14 cellular contexts compared by ENCODE assay signal in the genomic region with DNA sequence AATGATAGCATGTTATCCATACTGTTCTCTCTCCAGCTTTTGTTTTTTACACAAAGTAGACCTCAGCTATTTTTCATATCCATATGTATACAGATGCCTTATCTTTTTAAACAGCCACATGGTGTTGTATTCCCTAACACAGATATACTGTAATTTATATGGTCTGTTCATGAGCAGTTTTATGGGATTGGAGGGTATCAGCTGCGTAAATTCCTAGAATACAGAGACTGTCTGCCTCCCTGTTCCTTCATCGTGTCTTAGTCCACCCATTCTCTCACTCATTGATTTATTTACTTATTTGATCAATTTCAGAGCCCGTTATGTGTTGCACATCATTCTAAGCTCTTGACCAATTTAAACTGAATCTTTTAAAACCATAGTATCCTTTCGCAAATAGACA.
A peak's percentile ranks its signal among the peaks of the same experiment; 100 is the strongest.
DNase-seq lines count a peak whose midpoint lies in the region; ATAC-seq and TF ChIP-seq lines count a peak whose summit lies in the region.
"Had no signal": no experiment of that assay in that cellular context is flagged by ENCODE, and none has a peak within 500 bp of the region (broad histone marks: within the 10 kb centered on the region; RNA-seq: fewer than 3 reads in every experiment).

No MANE protein-coding gene starts in this region.

- no peaks in the 10 kb centered on the region for H3K4me1 Mint-ChIP-seq in stimulated activated naive B cell treated with anti-CD40 and anti-IgM and Interleukin-4, amounts not matched to agents 10 μg/mL and 1 μg/mL and 100 μg/mL, for 72 hours
- H3K4me1 Mint-ChIP-seq: H9 had no signal

- POLR2A ChIA-PET in HCT116 (lab: Charles Lee) (no interaction called here), PC-3 (lab: Charles Lee; ENCODE audit: unreplicated experiment) (interaction anchor here (0.6 to 0.7 kb wide), 3 partner anchors 80 to 178 kb away, joined by 5 to 29 read pairs (median 9); no protein-coding TSS in a partner anchor)

- H3K36me3 Mint-ChIP-seq in stimulated activated naive B cell treated with anti-CD40 and anti-IgM and Interleukin-4, amounts not matched to agents 10 μg/mL and 1 μg/mL and 100 μg/mL, for 72 hours = no peaks in the 10 kb centered on the region
- H3K36me3 Mint-ChIP-seq: CD4-positive, alpha-beta memory T cell had no signal

- no peak for TF ChIP-seq CTCF in HCT116 (IDR thresholded peaks at IDR 0.05 in 2 of 3, conservative IDR thresholded peaks at IDR 0.05 in 1 of 3; ENCODE audit: borderline replicate concordance in 1 of 3, insufficient read depth in 1 of 3, low read depth in 2 of 3, low read length in 2 of 3)
- no peak for TF ChIP-seq CTCF in PC-3 (conservative IDR thresholded peaks at IDR 0.05; ENCODE audit: low read depth, low read length)
- TF ChIP-seq CTCF in fibroblast of villous mesenchyme (IDR thresholded peaks at IDR 0.05; ENCODE audit: insufficient read depth, low read depth, low read length) = no peak
- no peak for TF ChIP-seq CTCF in transverse colon (IDR thresholded peaks at IDR 0.05)

- CTCF ChIA-PET in HCT116 (lab: Charles Lee) (no interaction called here), PC-3 (lab: Charles Lee) (no interaction called here)

- no peak overlapping the region for H3K27ac ChIP-seq in HCT116 (ENCODE audit: low read depth, low read length)
- H3K27ac ChIP-seq in PC-3 (ENCODE audit: low read length) = 0 out of 2 replicates have a peak overlapping the region, but pooled peaks have one; percentile 14
- H3K27ac ChIP-seq in transverse colon = peak overlapping the region; percentile 27 to 71 (median 66)

- RAD21 ChIA-PET in HCT116 (lab: Charles Lee; ENCODE audit: low non-redundant PET in 1 of 2, low total read pairs in 2 of 2, uncharacterized antibody in 2 of 2, unreplicated experiment in 2 of 2) = no interaction called here

- WGBS in transverse colon (ENCODE audit: low coverage in 1 of 2), 2 donors = 38 to 53% methylated on average over 4 of the region's 4 CpGs

- in situ Hi-C loops in transverse colon (cut with MboI; ENCODE audit: low pct_ligation_motif_present in 1 of 4, low pct_unique_long_range_greater_than_20kb in 1 of 4, low sequenced_read_pairs in 3 of 4) = no loop called here

- 0 out of 4 replicates have a peak overlapping the region, but pooled peaks of 1 of the 2 experiments have one; percentile 24 for H3K4me3 ChIP-seq in HCT116 (replicated peaks in 1 of 2; ENCODE audit: low read depth in 1 of 2, low read length in 2 of 2)
- no peak overlapping the region for H3K4me3 ChIP-seq in PC-3 (ENCODE audit: low read length)
- H3K4me3 ChIP-seq in fibroblast of villous mesenchyme (ENCODE audit: low read depth, low read length) = no peak overlapping the region
- H3K4me3 ChIP-seq in transverse colon = no peak overlapping the region
- H3K4me3 ChIP-seq: GM23338 had no signal

- no peak for ATAC-seq in HCT116
- ATAC-seq in PC-3 = no peak
- no peak for ATAC-seq in stimulated activated naive B cell treated with anti-CD40 and anti-IgM and Interleukin-4, amounts not matched to agents 10 μg/mL and 1 μg/mL and 100 μg/mL, for 72 hours (replicated peaks)
- ATAC-seq: GM23338 had no signal

- no peak for DNase-seq in HCT116 (ENCODE audit: low read depth, low spot score)
- DNase-seq in PC-3 = no peak
- DNase-seq in fibroblast of villous mesenchyme (ENCODE audit: low read depth) = peak; percentile 62
- DNase-seq in transverse colon = no peak
- DNase-seq in posterior cingulate gyrus = no peak
- no peak for DNase-seq in stimulated activated naive B cell treated with anti-CD40 and anti-IgM and Interleukin-4, amounts not matched to agents 10 μg/mL and 1 μg/mL and 100 μg/mL, for 72 hours
- DNase-seq in cortex of kidney (lab: John Stamatoyannopoulos, UW) = no peak
- DNase-seq: C1 segment of cervical spinal cord; CD4-positive, alpha-beta memory T cell; COR-L47; DMS153; DND-41; H9 had no signal

- H3K79me2 ChIP-seq in HCT116 (ENCODE audit: insufficient read depth, low read length) (no peaks in the 10 kb centered on the region), PC-3 (ENCODE audit: low read length) (no peaks in the 10 kb centered on the region)

- H3K27ac Mint-ChIP-seq in stimulated activated naive B cell treated with anti-CD40 and anti-IgM and Interleukin-4, amounts not matched to agents 10 μg/mL and 1 μg/mL and 100 μg/mL, for 72 hours = no peak overlapping the region
- H3K27ac Mint-ChIP-seq: CD4-positive, alpha-beta memory T cell; GM23338; H9 had no signal

- intact Hi-C loops in HCT116 (cut with micrococcal nuclease) = no loop called here
- intact Hi-C loops in PC-3 (cut with micrococcal nuclease) = loop anchor here (1.0 to 10.0 kb wide), 4 partner anchors 27 to 315 kb away; no protein-coding TSS in a partner anchor
- intact Hi-C loops in transverse colon (cut with DNase I; ENCODE audit: low total_unique reads) = no loop called here
- intact Hi-C loops in posterior cingulate gyrus (cut with DNase I) = no loop called here

- peaks cover 9 to 15% of the 10 kb centered on the region in 2 experiments for H3K4me1 ChIP-seq in HCT116 (ENCODE audit: control insufficient read depth in 1 of 2, insufficient read depth in 2 of 2, low read length in 2 of 2)
- H3K4me1 ChIP-seq in PC-3 (ENCODE audit: insufficient read depth, low read length) = peaks cover 16% of the 10 kb centered on the region
- peaks cover 0 to 24% (median 12%) of the 10 kb centered on the region in 4 donors for H3K4me1 ChIP-seq in transverse colon

- H3K36me3 ChIP-seq in HCT116 (ENCODE audit: control insufficient read depth in 1 of 2, insufficient read depth in 2 of 2, low read length in 2 of 2) = no peaks in the 10 kb centered on the region
- H3K36me3 ChIP-seq in PC-3 (ENCODE audit: low read depth, low read length) = no peaks in the 10 kb centered on the region
- no peaks in the 10 kb centered on the region for H3K36me3 ChIP-seq in transverse colon

- no TSS peak for BruUV-seq in HCT116 (replicated peaks; lab: Mats Ljungman, UMichigan)
- BruUV-seq in PC-3 (replicated peaks; lab: Mats Ljungman, UMichigan) = no TSS peak

- no peak for TF ChIP-seq RAD21 in HCT116 (IDR thresholded peaks at IDR 0.05; ENCODE audit: low read depth)

- TF ChIP-seq POLR2A in HCT116 (IDR thresholded peaks at IDR 0.05; ENCODE audit: borderline replicate concordance, extremely low read depth, insufficient read depth, insufficient read length) (no peak), transverse colon (IDR thresholded peaks at IDR 0.05) (no peak)

- H3K4me2 ChIP-seq in HCT116 (ENCODE audit: low read length) (peak overlapping the region; percentile 66), PC-3 (ENCODE audit: low read length) (peak overlapping the region; percentile 59)
- H3K4me2 ChIP-seq: GM23338 had no signal

- H4K20me1 ChIP-seq in HCT116 (ENCODE audit: insufficient read depth) (no peaks in the 10 kb centered on the region), PC-3 (ENCODE audit: low read length) (no peaks in the 10 kb centered on the region)

- H3K9ac ChIP-seq in HCT116 (ENCODE audit: low read length) = no peak overlapping the region
- H3K9ac ChIP-seq in PC-3 (ENCODE audit: low read length) = 0 out of 2 replicates have a peak overlapping the region, but pooled peaks have one; percentile 6

- H2AFZ ChIP-seq in HCT116 (ENCODE audit: low read depth, low read length, poor library complexity, severe bottlenecking) (peak overlapping the region; percentile 85), PC-3 (ENCODE audit: low read length) (0 out of 2 replicates have a peak overlapping the region, but pooled peaks have one; percentile 24)

- H3F3A ChIP-seq in PC-3 (ENCODE audit: low read length, unreplicated experiment) = no peaks in the 10 kb centered on the region

- no peak overlapping the region for H3K4me3 Mint-ChIP-seq in stimulated activated naive B cell treated with anti-CD40 and anti-IgM and Interleukin-4, amounts not matched to agents 10 μg/mL and 1 μg/mL and 100 μg/mL, for 72 hours
- H3K4me3 Mint-ChIP-seq: CD4-positive, alpha-beta memory T cell; GM23338; H9 had no signal

- H3K27me3 ChIP-seq in HCT116 (ENCODE audit: insufficient read depth, low read length) (no peaks in the 10 kb centered on the region), PC-3 (ENCODE audit: low read length) (no peaks in the 10 kb centered on the region), transverse colon (no peaks in the 10 kb centered on the region)

- TF ChIP-seq EP300 in transverse colon (IDR thresholded peaks at IDR 0.05; ENCODE audit: low read depth) = no peak

- H3K9me3 ChIP-seq in HCT116 (ENCODE audit: control insufficient read depth in 1 of 2, insufficient read depth in 1 of 2, low read depth in 1 of 2, low read length in 2 of 2) (no peaks in the 10 kb centered on the region), PC-3 (ENCODE audit: low read length) (no peaks in the 10 kb centered on the region), transverse colon (no peaks in the 10 kb centered on the region)

- H3K9me2 ChIP-seq in HCT116 (ENCODE audit: insufficient read depth) = no peaks in the 10 kb centered on the region
- no peaks in the 10 kb centered on the region for H3K9me2 ChIP-seq in PC-3 (replicated peaks; ENCODE audit: low read length)

- H3K9me3 Mint-ChIP-seq in stimulated activated naive B cell treated with anti-CD40 and anti-IgM and Interleukin-4, amounts not matched to agents 10 μg/mL and 1 μg/mL and 100 μg/mL, for 72 hours = peaks cover 7 to 11% of the 10 kb centered on the region in 2 donors
- H3K9me3 Mint-ChIP-seq: GM23338, H9 had no signal

- H3K27me3 Mint-ChIP-seq in stimulated activated naive B cell treated with anti-CD40 and anti-IgM and Interleukin-4, amounts not matched to agents 10 μg/mL and 1 μg/mL and 100 μg/mL, for 72 hours = peaks cover 0 to 32% of the 10 kb centered on the region in 2 donors

TF ChIP-seq in HCT116, 20 proteins besides CTCF, POLR2A, EP300 and RAD21 (continues in another document):
- TF ChIP-seq SRF (IDR thresholded peaks at IDR 0.05; ENCODE audit: low read depth) = no peak
- TF ChIP-seq, protein P1, sequence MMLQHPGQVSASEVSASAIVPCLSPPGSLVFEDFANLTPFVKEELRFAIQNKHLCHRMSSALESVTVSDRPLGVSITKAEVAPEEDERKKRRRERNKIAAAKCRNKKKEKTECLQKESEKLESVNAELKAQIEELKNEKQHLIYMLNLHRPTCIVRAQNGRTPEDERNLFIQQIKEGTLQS (IDR thresholded peaks at IDR 0.05) = no peak
- no peak for TF ChIP-seq ELF1 (IDR thresholded peaks at IDR 0.05; ENCODE audit: borderline replicate concordance, low read depth)
- no peak for TF ChIP-seq CBX3 (IDR thresholded peaks at IDR 0.05; ENCODE audit: low read depth)
- TF ChIP-seq CEBPB (IDR thresholded peaks at IDR 0.05; ENCODE audit: low read depth) = no peak
- TF ChIP-seq EZH2 (IDR thresholded peaks at IDR 0.05) = no peak
